Comparison of ENCODE assay signal across 1 cellular context in genomic region chr9:86093788-86094555, GRCh38.
A peak's percentile ranks its signal among the peaks of the same experiment; 100 is the strongest.
TF ChIP-seq lines count a peak whose summit lies in the region.

No MANE protein-coding gene starts in this region.

TF ChIP-seq in HepG2, 621 proteins besides CTCF, POLR2A, EP300 and RAD21 (continued from another document and continues in another):
- TF ChIP-seq MBD4 (IDR thresholded peaks at IDR 0.05; ENCODE audit: borderline replicate concordance, low read length) (peak; percentile 87), ZEB1 (IDR thresholded peaks at IDR 0.05; ENCODE audit: insufficient replicate concordance, low read depth) (peak; percentile 48), MIER3 (CRISPR knock-in tag; IDR thresholded peaks at IDR 0.05; ENCODE audit: borderline replicate concordance) (peak; percentile 75; the same call in 1 of the 2 replicates), ARNTL (CRISPR knock-in tag; IDR thresholded peaks at IDR 0.05) (0 out of 2 replicates have a peak, but pooled peaks have one; percentile 58), RXRA (CRISPR knock-in tag; IDR thresholded peaks at IDR 0.05) (peak; percentile 85; the same call in 1 of the 2 replicates), ZNF383 (CRISPR knock-in tag; IDR thresholded peaks at IDR 0.05; ENCODE audit: borderline replicate concordance) (no peak), HIC2 (CRISPR knock-in tag; IDR thresholded peaks at IDR 0.05; ENCODE audit: low read depth) (no peak), GFI1 (CRISPR knock-in tag; IDR thresholded peaks at IDR 0.05; ENCODE audit: borderline replicate concordance) (peak; percentile 100), MAF1 (CRISPR knock-in tag; IDR thresholded peaks at IDR 0.05; ENCODE audit: borderline replicate concordance) (no peak), REPIN1 (CRISPR knock-in tag; IDR thresholded peaks at IDR 0.05; ENCODE audit: borderline replicate concordance, low read depth) (peak; percentile 72; the same call in 1 of the 2 replicates), NR2F2 (IDR thresholded peaks at IDR 0.05; ENCODE audit: borderline replicate concordance, low read depth) (peak; percentile 99), ATF3 (CRISPR knock-in tag; IDR thresholded peaks at IDR 0.05) (0 out of 2 replicates have a peak, but pooled peaks have one; percentile 27), CENPX (CRISPR knock-in tag; IDR thresholded peaks at IDR 0.05) (no peak), PHB2 (IDR thresholded peaks at IDR 0.05; ENCODE audit: partially characterized antibody) (no peak), IKZF4 (CRISPR knock-in tag; IDR thresholded peaks at IDR 0.05; ENCODE audit: borderline replicate concordance, low read depth, not compliant biosample characterization) (no peak), ZNF446 (CRISPR knock-in tag; IDR thresholded peaks at IDR 0.05) (no peak), ERF (CRISPR knock-in tag; IDR thresholded peaks at IDR 0.05) (peak; percentile 61), POGK (CRISPR knock-in tag; conservative IDR thresholded peaks at IDR 0.05) (peak; percentile 57; the same call in 1 of the 2 replicates), ATF1 (CRISPR knock-in tag; IDR thresholded peaks at IDR 0.05) (peak; percentile 59; the same call in 1 of the 2 replicates), CEBPG (CRISPR knock-in tag; IDR thresholded peaks at IDR 0.05) (peak; percentile 54), ZNF281 (CRISPR knock-in tag; IDR thresholded peaks at IDR 0.05; ENCODE audit: borderline replicate concordance) (peak; percentile 34; the same call in 1 of the 2 replicates), ARID2 (CRISPR knock-in tag; IDR thresholded peaks at IDR 0.05; ENCODE audit: borderline replicate concordance) (no peak; the same call in 1 of the 2 replicates), NBN (conservative IDR thresholded peaks at IDR 0.05) (no peak), ZNF589 (CRISPR knock-in tag; conservative IDR thresholded peaks at IDR 0.05) (no peak), PRDM10 (CRISPR knock-in tag; IDR thresholded peaks at IDR 0.05; ENCODE audit: low read depth) (no peak), ZNF749 (CRISPR knock-in tag; IDR thresholded peaks at IDR 0.05; ENCODE audit: borderline replicate concordance) (0 out of 2 replicates have a peak, but pooled peaks have one; percentile 29), ZNF609 (CRISPR knock-in tag; IDR thresholded peaks at IDR 0.05; ENCODE audit: borderline replicate concordance) (peak; percentile 100), ZSCAN21 (CRISPR knock-in tag; IDR thresholded peaks at IDR 0.05; ENCODE audit: borderline replicate concordance) (peak; percentile 33; the same call in 1 of the 2 replicates), FOXK2 (IDR thresholded peaks at IDR 0.05) (no peak), NR2C2 (CRISPR knock-in tag; IDR thresholded peaks at IDR 0.05; ENCODE audit: borderline replicate concordance) (peak; percentile 81), ZNF792 (CRISPR knock-in tag; IDR thresholded peaks at IDR 0.05) (0 out of 2 replicates have a peak, but pooled peaks have one; percentile 22), SKI (IDR thresholded peaks at IDR 0.05; ENCODE audit: partially characterized antibody) (peak; percentile 17), FOXO1 (CRISPR knock-in tag; IDR thresholded peaks at IDR 0.05) (peak; percentile 63; the same call in 1 of the 2 replicates), ZNF891 (CRISPR knock-in tag; IDR thresholded peaks at IDR 0.05) (no peak), TOPORS (CRISPR knock-in tag; IDR thresholded peaks at IDR 0.05) (peak; percentile 88), ZNF253 (CRISPR knock-in tag; IDR thresholded peaks at IDR 0.05; ENCODE audit: borderline replicate concordance) (no peak), NRL (CRISPR knock-in tag; IDR thresholded peaks at IDR 0.05; ENCODE audit: borderline replicate concordance) (no peak), MAZ (IDR thresholded peaks at IDR 0.05; ENCODE audit: borderline replicate concordance, low read depth, low read length) (no peak), MAZ (CRISPR knock-in tag; IDR thresholded peaks at IDR 0.05; ENCODE audit: low read depth) (no peak), ONECUT2 (CRISPR knock-in tag; IDR thresholded peaks at IDR 0.05) (peak; percentile 69), ZNF503 (CRISPR knock-in tag; IDR thresholded peaks at IDR 0.05) (peak; percentile 100), KMT2A (CRISPR knock-in tag; IDR thresholded peaks at IDR 0.05) (0 out of 2 replicates have a peak, but pooled peaks have one; percentile 26), JUN (CRISPR knock-in tag; IDR thresholded peaks at IDR 0.05) (no peak), ZNF724P (CRISPR knock-in tag; IDR thresholded peaks at IDR 0.05; ENCODE audit: borderline replicate concordance) (peak; percentile 67; the same call in 1 of the 2 replicates), SMYD3 (CRISPR knock-in tag; IDR thresholded peaks at IDR 0.05) (peak; percentile 77), PLRG1 (conservative IDR thresholded peaks at IDR 0.05) (no peak), PRMT3 (CRISPR knock-in tag; IDR thresholded peaks at IDR 0.05; ENCODE audit: borderline replicate concordance, low read depth) (0 out of 2 replicates have a peak, but pooled peaks have one; percentile 42), ISL2 (CRISPR knock-in tag; IDR thresholded peaks at IDR 0.05) (peak; percentile 87), CCDC6 (CRISPR knock-in tag; IDR thresholded peaks at IDR 0.05) (peak; percentile 56; the same call in 1 of the 2 replicates), FOXA1 (IDR thresholded peaks at IDR 0.05) (peak; percentile 43; the same call in 1 of the 2 replicates), FOXA1 (CRISPR knock-in tag; IDR thresholded peaks at IDR 0.05) (peak; percentile 99), ZBTB21 (CRISPR knock-in tag; IDR thresholded peaks at IDR 0.05) (0 out of 2 replicates have a peak, but pooled peaks have one; percentile 19), ARNT2 (CRISPR knock-in tag; IDR thresholded peaks at IDR 0.05; ENCODE audit: low read depth) (peak; percentile 35; the same call in 1 of the 2 replicates)
